22 cellular contexts compared by ENCODE assay signal in the genomic region with DNA sequence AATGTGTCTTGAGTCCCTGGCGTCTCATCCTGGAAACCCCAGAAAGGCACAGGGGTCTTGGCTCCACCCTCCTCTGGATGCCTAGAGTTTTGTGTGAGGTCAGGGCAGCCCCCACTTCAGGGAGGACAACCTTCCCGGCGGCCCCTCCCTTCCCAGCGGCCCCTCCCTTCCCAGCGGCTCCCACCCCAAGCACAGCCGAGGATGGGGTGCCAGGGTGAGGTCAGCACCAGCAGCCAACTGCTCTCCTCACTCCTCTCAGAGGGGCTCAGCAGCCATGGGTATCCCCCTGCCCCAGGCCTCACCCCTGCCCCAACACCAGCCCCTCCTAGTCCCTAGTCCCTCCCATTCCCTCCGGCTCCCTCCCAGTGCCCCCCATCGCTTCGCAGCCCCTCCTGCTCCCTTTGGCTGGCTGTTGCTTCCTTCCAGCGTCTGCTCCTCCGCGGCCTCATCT. TPM values are rescaled to one million over a fixed set of nuclear protein-coding genes. Genes with fewer than 3 reads are reported as not detected.
DNase-seq lines count a peak whose midpoint lies in the region; ATAC-seq and TF ChIP-seq lines count a peak whose summit lies in the region.
"Had no signal": no experiment of that assay in that cellular context is flagged by ENCODE, and none has a peak within 500 bp of the region (broad histone marks: within the 10 kb centered on the region; RNA-seq: fewer than 3 reads in every experiment).

No MANE protein-coding gene starts in this region.

- H3K27ac ChIP-seq in Peyer's patch = no peak overlapping the region
- H3K27ac ChIP-seq in left lung = no peak overlapping the region
- H3K27ac ChIP-seq in spleen = no peak overlapping the region
- H3K27ac ChIP-seq: A549, KMS-11 had no signal

- no peaks in the 10 kb centered on the region for H3K4me1 ChIP-seq in Peyer's patch
- H3K4me1 ChIP-seq in left lung = no peaks in the 10 kb centered on the region
- no peaks in the 10 kb centered on the region for H3K4me1 ChIP-seq in spleen
- H3K4me1 ChIP-seq: A549, Caco-2 had no signal

- ATAC-seq in Right ventricle myocardium superior (ENCODE audit: poor library complexity) = no peak
- ATAC-seq in Right ventricle myocardium inferior = no peak
- ATAC-seq in left lung = no peak
- ATAC-seq in GM18868 (IDR thresholded peaks at IDR 0.05; ENCODE audit: unreplicated experiment) = no peak
- ATAC-seq in GM18505 (IDR thresholded peaks at IDR 0.05; ENCODE audit: unreplicated experiment) = no peak
- ATAC-seq: A549 had no signal

- H3K27me3 ChIP-seq in Peyer's patch (no peaks in the 10 kb centered on the region), left lung (no peaks in the 10 kb centered on the region), spleen (replicated peaks in 1 of 7) (no peaks in the 10 kb centered on the region)

- no peak overlapping the region for H3K4me3 ChIP-seq in Peyer's patch
- no peak overlapping the region for H3K4me3 ChIP-seq in left lung
- H3K4me3 ChIP-seq in spleen = no peak overlapping the region
- H3K4me3 ChIP-seq: A549 had no signal

- TF ChIP-seq POLR2A in Peyer's patch (IDR thresholded peaks at IDR 0.05) (no peak), spleen (IDR thresholded peaks at IDR 0.05) (no peak), GM18505 (IDR thresholded peaks at IDR 0.05; ENCODE audit: borderline replicate concordance, extremely low read depth, insufficient read depth, insufficient read length) (no peak)

- WGBS in spleen, 5 donors = 81 to 86% (median 83%) methylated on average over 9 to 12 of the region's 12 CpGs

- peaks cover 0 to 48% (median 0%) of the 10 kb centered on the region in 3 donors for H3K36me3 ChIP-seq in Peyer's patch
- H3K36me3 ChIP-seq in left lung = peaks cover 0 to 78% of the 10 kb centered on the region in 2 donors
- peaks cover 0 to 98% (median 54%) of the 10 kb centered on the region in 6 donors for H3K36me3 ChIP-seq in spleen

- DNase-seq in Right ventricle myocardium superior (peak; percentile 32), Right ventricle myocardium inferior (ENCODE audit: missing footprints) (no peak), Peyer's patch (peak in 2 of 3 donors; percentile 34 to 40), left lung (peak; percentile 26 to 68), spleen (peak; percentile 68), glomerular visceral epithelial cell (ENCODE audit: extremely low spot score) (no peak)
- DNase-seq: CD4-positive, alpha-beta T cell; DMS53; HFFc6; MV-4-11; NCI-H1417; NCI-H187; NCI-H2107; NCI-H510A; NCI-H774; SIG-M5 had no signal

- H3K9me3 ChIP-seq in Peyer's patch (no peaks in the 10 kb centered on the region), left lung (no peaks in the 10 kb centered on the region), spleen (no peaks in the 10 kb centered on the region)
- H3K9me3 ChIP-seq: A549, Caco-2 had no signal

- no peak for TF ChIP-seq CTCF in Peyer's patch (IDR thresholded peaks at IDR 0.05)
- no peak for TF ChIP-seq CTCF in left lung (IDR thresholded peaks at IDR 0.05)
- TF ChIP-seq CTCF in spleen (IDR thresholded peaks at IDR 0.05 in 8 of 11, conservative IDR thresholded peaks at IDR 0.05 in 3 of 11) = no peak

- intact Hi-C loops in Right ventricle myocardium superior (cut with DNase I) = no loop called here
- intact Hi-C loops in Right ventricle myocardium inferior (cut with DNase I) = no loop called here
- intact Hi-C loops in left lung (cut with DNase I) = no loop called here
- intact Hi-C loops in spleen (cut with DNase I; ENCODE audit: low total_unique reads) = no loop called here

RNA-seq across cellular contexts. Expression of gene DGKQ, which starts 17.4 kb away (rescaled TPM):
- total RNA-seq in Right ventricle myocardium superior (3.3 TPM), Right ventricle myocardium inferior (3.8 TPM), Peyer's patch (100 to 1,000 TPM in 2 of 4 donors, 10 to 100 TPM in 2; 32.2 to 119 (median 101) TPM), left lung (10 to 100 TPM; 15.8 to 19.8 TPM), spleen (10 to 100 TPM; 13.6 to 26.3 (median 17.0) TPM)
- polyA plus RNA-seq in spleen = 10 to 100 TPM in 1 of 3 donors, 1 to 10 TPM in 2; 6.3 to 15.4 (median 9.3) TPM

RNA-seq across cellular contexts. Expression of gene TMEM175, which starts 23.7 kb away (rescaled TPM):
- total RNA-seq in Right ventricle myocardium superior (14.9 TPM), Right ventricle myocardium inferior (17.4 TPM), Peyer's patch (100 to 1,000 TPM in 1 of 4 donors, 10 to 100 TPM in 3; 46.1 to 111 (median 56.6) TPM), left lung (10 to 100 TPM; 29.9 to 31.5 TPM), spleen (10 to 100 TPM; 38.2 to 76.8 (median 56.6) TPM)
- 10 to 100 TPM; 59.4 to 83.9 (median 78.6) TPM for polyA plus RNA-seq in spleen

RNA-seq across cellular contexts. Expression of gene GAK, which starts 23.8 kb away (rescaled TPM):
- total RNA-seq in Right ventricle myocardium superior (27.9 TPM), Right ventricle myocardium inferior (29.3 TPM), Peyer's patch (100 to 1,000 TPM; 248 to 362 (median 351) TPM), left lung (100 to 1,000 TPM; 109 to 121 TPM), spleen (100 to 1,000 TPM; 154 to 212 (median 179) TPM)
- 100 to 1,000 TPM; 112 to 249 (median 203) TPM for polyA plus RNA-seq in spleen

RNA-seq across cellular contexts. Expression of gene IDUA, which starts 30.9 kb away (rescaled TPM):
- total RNA-seq in Right ventricle myocardium superior (8.4 TPM), Right ventricle myocardium inferior (8.6 TPM), Peyer's patch (100 to 1,000 TPM in 1 of 4 donors, 10 to 100 TPM in 3; 40.4 to 114 (median 71.4) TPM), left lung (10 to 100 TPM; 33.6 to 46.8 TPM), spleen (10 to 100 TPM; 18.3 to 58.3 (median 37.9) TPM)
- 10 to 100 TPM; 11.5 to 26.5 (median 19.1) TPM for polyA plus RNA-seq in spleen

RNA-seq across cellular contexts. Expression of gene SLC26A1, which starts 37.2 kb away (rescaled TPM):
- 0.19 TPM for total RNA-seq in Right ventricle myocardium superior
- not detected for total RNA-seq in Right ventricle myocardium inferior
- 10 to 100 TPM in 3 of 4 donors, under 1 TPM in 1; 0.83 to 35.7 (median 24.3) TPM for total RNA-seq in Peyer's patch
- under 1 TPM; 0.35 to 0.39 TPM for total RNA-seq in left lung
- under 1 TPM in 6 of 7 donors, not detected in 1; 0.07 to 0.68 (median 0.19) TPM for total RNA-seq in spleen
- polyA plus RNA-seq in spleen = under 1 TPM; 0.24 to 0.48 (median 0.30) TPM
- total RNA-seq: CD4-positive, alpha-beta T cell had no signal
- polyA plus RNA-seq: BJ had no signal

Comparison
In these comparisons a context has a peak if more than half of its experiments do, and no peak if none do; other contexts are left out.
1. DNase-seq: peak in Right ventricle myocardium superior (single experiment), Peyer's patch (2 of 3), left lung (2 of 2) and spleen (single experiment); none in Right ventricle myocardium inferior (single experiment) and glomerular visceral epithelial cell (single experiment).